ENCODE assay signal across 10 cellular contexts in genomic region chr2:9310827-9311226, GRCh38.
DNase-seq lines count a peak whose midpoint lies in the region; ATAC-seq and TF ChIP-seq lines count a peak whose summit lies in the region.
"Had no signal": no experiment of that assay in that cellular context is flagged by ENCODE, and none has a peak within 500 bp of the region (broad histone marks: within the 10 kb centered on the region; RNA-seq: fewer than 3 reads in every experiment).

No MANE protein-coding gene starts in this region.

- no TSS peak for BruUV-seq in Panc1 (replicated peaks; lab: Mats Ljungman, UMichigan)

- peak overlapping the region in 1 of 2 donors; percentile 27 for H3K9ac ChIP-seq in mucosa of rectum (ENCODE audit: low read depth in 1 of 2, low read length in 2 of 2)

- POLR2A ChIA-PET in Panc1 (lab: Charles Lee): no interaction called here

- H3K4me1 ChIP-seq in Panc1 (ENCODE audit: control insufficient read depth, insufficient read depth, low read length) (peaks cover 36% of the 10 kb centered on the region), mucosa of rectum (ENCODE audit: control insufficient read depth in 2 of 2, insufficient read depth in 2 of 2, low read length in 2 of 2) (peaks cover 6 to 13% of the 10 kb centered on the region in 2 donors), upper lobe of right lung (peaks cover 15% of the 10 kb centered on the region)

- peak; percentile 12 for DNase-seq in Panc1 (ENCODE audit: low read depth, low spot score)
- no peak for DNase-seq in dorsolateral prefrontal cortex
- no peak for DNase-seq in upper lobe of right lung
- no peak for DNase-seq in substantia nigra (lab: John Stamatoyannopoulos, UW)
- no peak for DNase-seq in T-helper 2 cell
- DNase-seq: cortex of kidney; NCI-H2029; stimulated activated CD4-positive, alpha-beta T cell treated with anti-CD3 and anti-CD28 coated beads, Interleukin-4, amount 100 ng/mL, for 1 hour had no signal

- no peak overlapping the region for H3K4me3 ChIP-seq in Panc1 (ENCODE audit: low read depth in 2 of 2, low read length in 2 of 2)
- H3K4me3 ChIP-seq in dorsolateral prefrontal cortex: no peak overlapping the region
- no peak overlapping the region for H3K4me3 ChIP-seq in mucosa of rectum (ENCODE audit: low read length in 2 of 2)
- no peak overlapping the region for H3K4me3 ChIP-seq in upper lobe of right lung

- H3K9me3 ChIP-seq in Panc1 (ENCODE audit: control insufficient read depth, insufficient read depth, low read depth, low read length) (no peaks in the 10 kb centered on the region), mucosa of rectum (ENCODE audit: control insufficient read depth in 2 of 2, low read length in 2 of 2) (no peaks in the 10 kb centered on the region), upper lobe of right lung (no peaks in the 10 kb centered on the region)

- H3K36me3 ChIP-seq in Panc1 (ENCODE audit: control insufficient read depth, insufficient read depth, low read length) (no peaks in the 10 kb centered on the region), mucosa of rectum (ENCODE audit: control insufficient read depth in 2 of 2, insufficient read depth in 2 of 2, low read length in 2 of 2) (peaks cover 0 to 2% of the 10 kb centered on the region in 2 donors), upper lobe of right lung (no peaks in the 10 kb centered on the region)

- H3K27me3 ChIP-seq in Panc1 (ENCODE audit: control insufficient read depth, insufficient read depth, low read length) (no peaks in the 10 kb centered on the region), dorsolateral prefrontal cortex (no peaks in the 10 kb centered on the region), mucosa of rectum (ENCODE audit: control insufficient read depth in 2 of 2, insufficient read depth in 2 of 2, low read length in 2 of 2) (no peaks in the 10 kb centered on the region), upper lobe of right lung (no peaks in the 10 kb centered on the region)

- ATAC-seq in Panc1: no peak
- ATAC-seq in upper lobe of right lung: no peak
- no peak for ATAC-seq in HG03097 (IDR thresholded peaks at IDR 0.05; ENCODE audit: low FRiP score, unreplicated experiment)

- intact Hi-C loops in Panc1 (cut with micrococcal nuclease; ENCODE audit: unreplicated experiment) (no loop called here), dorsolateral prefrontal cortex (cut with DNase I) (loop anchor here in 1 of 2 donors (5.0 kb wide), 1 partner anchor 59 kb away; no protein-coding TSS in a partner anchor), upper lobe of right lung (cut with DNase I) (no loop called here)

- TF ChIP-seq CTCF in Panc1 (IDR thresholded peaks at IDR 0.05) (no peak), dorsolateral prefrontal cortex (IDR thresholded peaks at IDR 0.05 in 54 of 56, conservative IDR thresholded peaks at IDR 0.05 in 2 of 56; ENCODE audit: low read depth in 1 of 56, partially characterized antibody in 56 of 56) (no peak), upper lobe of right lung (IDR thresholded peaks at IDR 0.05) (no peak)

- CTCF ChIA-PET in Panc1 (lab: Charles Lee): no interaction called here

- in situ Hi-C loops in Panc1 (cut with HindIII; ENCODE audit: low pct_unique_long_range_greater_than_20kb, low sequenced_read_pairs): no loop called here

- H3K27ac ChIP-seq in Panc1 (ENCODE audit: low read length): peak overlapping the region; percentile 20
- H3K27ac ChIP-seq in dorsolateral prefrontal cortex: peak overlapping the region in 48 of 59 donors; percentile 4 to 81 (median 60)
- H3K27ac ChIP-seq in mucosa of rectum (ENCODE audit: low read depth in 2 of 2, low read length in 2 of 2): peak overlapping the region; percentile 32 to 45
- H3K27ac ChIP-seq in upper lobe of right lung: peak overlapping the region; percentile 38
- H3K27ac ChIP-seq in substantia nigra (ENCODE audit: low read depth, low read length, poor library complexity, severe bottlenecking): no peak overlapping the region
